ENCODE assay signal across 1 cellular context in the genomic region with DNA sequence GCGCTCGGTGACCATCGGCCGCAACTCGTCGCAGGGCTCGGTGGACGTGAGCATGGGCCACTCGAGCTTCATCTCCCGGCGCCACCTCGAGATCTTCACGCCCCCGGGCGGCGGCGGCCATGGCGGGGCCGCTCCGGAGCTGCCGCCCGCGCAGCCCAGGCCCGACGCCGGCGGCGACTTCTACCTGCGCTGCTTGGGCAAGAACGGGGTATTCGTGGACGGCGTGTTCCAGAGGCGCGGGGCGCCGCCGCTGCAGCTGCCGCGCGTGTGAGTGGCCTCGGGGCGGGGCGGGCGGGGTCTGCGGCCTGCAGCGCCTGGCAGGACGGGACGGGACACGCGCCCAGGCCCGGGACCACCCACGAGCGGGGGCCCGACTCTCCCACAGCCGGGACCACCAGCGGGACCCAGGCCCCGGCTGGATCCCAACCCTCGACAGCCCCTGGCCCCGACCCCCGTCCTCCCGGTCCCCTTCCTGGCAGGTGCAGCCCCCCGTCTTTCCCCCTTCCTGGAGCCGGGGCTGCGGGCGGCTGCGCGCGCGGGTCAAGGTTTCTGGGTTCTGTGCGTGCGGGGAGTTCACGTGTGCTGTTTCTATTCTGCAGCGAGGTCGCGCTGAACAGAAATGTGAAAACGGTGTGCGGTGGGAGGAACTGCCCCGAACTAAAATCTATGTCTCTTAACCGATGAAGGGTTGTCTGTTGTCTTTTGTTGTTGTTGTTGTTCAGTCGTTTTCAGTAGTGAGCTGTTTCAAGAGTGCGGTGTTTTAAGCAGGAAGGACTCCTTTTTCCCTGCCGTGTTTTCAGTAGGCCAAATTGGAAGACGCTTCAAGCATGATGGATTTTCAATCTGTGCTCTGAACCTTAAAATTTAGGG.
TF ChIP-seq lines count a peak whose summit lies in the region.

No MANE protein-coding gene starts in this region.

TF ChIP-seq in GM12878, 131 proteins besides CTCF, POLR2A, EP300 and RAD21 (continued from another document):
- TF ChIP-seq ZNF687 (IDR thresholded peaks at IDR 0.05) = 0 out of 2 replicates have a peak, but pooled peaks have one; percentile 34
- TF ChIP-seq CBX3 (IDR thresholded peaks at IDR 0.05; ENCODE audit: borderline replicate concordance, low read depth) = no peak
- no peak for TF ChIP-seq SIX5 (IDR thresholded peaks at IDR 0.05; ENCODE audit: low read depth, low read length, severe bottlenecking)
- TF ChIP-seq, protein P1, sequence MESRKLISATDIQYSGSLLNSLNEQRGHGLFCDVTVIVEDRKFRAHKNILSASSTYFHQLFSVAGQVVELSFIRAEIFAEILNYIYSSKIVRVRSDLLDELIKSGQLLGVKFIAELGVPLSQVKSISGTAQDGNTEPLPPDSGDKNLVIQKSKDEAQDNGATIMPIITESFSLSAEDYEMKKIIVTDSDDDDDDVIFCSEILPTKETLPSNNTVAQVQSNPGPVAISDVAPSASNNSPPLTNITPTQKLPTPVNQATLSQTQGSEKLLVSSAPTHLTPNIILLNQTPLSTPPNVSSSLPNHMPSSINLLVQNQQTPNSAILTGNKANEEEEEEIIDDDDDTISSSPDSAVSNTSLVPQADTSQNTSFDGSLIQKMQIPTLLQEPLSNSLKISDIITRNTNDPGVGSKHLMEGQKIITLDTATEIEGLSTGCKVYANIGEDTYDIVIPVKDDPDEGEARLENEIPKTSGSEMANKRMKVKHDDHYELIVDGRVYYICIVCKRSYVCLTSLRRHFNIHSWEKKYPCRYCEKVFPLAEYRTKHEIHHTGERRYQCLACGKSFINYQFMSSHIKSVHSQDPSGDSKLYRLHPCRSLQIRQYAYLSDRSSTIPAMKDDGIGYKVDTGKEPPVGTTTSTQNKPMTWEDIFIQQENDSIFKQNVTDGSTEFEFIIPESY (IDR thresholded peaks at IDR 0.05) = no peak
- TF ChIP-seq POLR2AphosphoS2 (IDR thresholded peaks at IDR 0.05; ENCODE audit: low read depth, low read length) = no peak
- TF ChIP-seq, protein P2, sequence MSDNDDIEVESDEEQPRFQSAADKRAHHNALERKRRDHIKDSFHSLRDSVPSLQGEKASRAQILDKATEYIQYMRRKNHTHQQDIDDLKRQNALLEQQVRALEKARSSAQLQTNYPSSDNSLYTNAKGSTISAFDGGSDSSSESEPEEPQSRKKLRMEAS (IDR thresholded peaks at IDR 0.05; ENCODE audit: low read depth, low read length) = 0 out of 2 replicates have a peak, but pooled peaks have one; percentile 23
